ENCODE assay signal across 1 cellular context in genomic region chr6:106142876-106143431, GRCh38.
TF ChIP-seq lines count a peak whose summit lies in the region.

No MANE protein-coding gene starts in this region.

TF ChIP-seq in K562, 482 proteins besides CTCF, POLR2A, EP300 and RAD21:
- TF ChIP-seq ATF6 (CRISPR knock-in tag; IDR thresholded peaks at IDR 0.05) (no peak), BMI1 (IDR thresholded peaks at IDR 0.05; ENCODE audit: low read length) (no peak), RBM25 (IDR thresholded peaks at IDR 0.05; ENCODE audit: low read depth, low read length, severe bottlenecking) (peak; percentile 85), ZFP91 (CRISPR knock-in tag; IDR thresholded peaks at IDR 0.05) (no peak), KDM1A (IDR thresholded peaks at IDR 0.05) (peak in 1 of 2 experiments; percentile 54; a peak in 2 of 4 replicates), ZBED1 (IDR thresholded peaks at IDR 0.05) (no peak), BCOR (IDR thresholded peaks at IDR 0.05) (peak; percentile 72), ZFP36 (IDR thresholded peaks at IDR 0.05; ENCODE audit: low read depth, low read length, partially characterized antibody) (peak; percentile 82)
